In genomic region chr5:23352437-23352836, GRCh38 we compare ENCODE assay signal across 10 cellular contexts.
DNase-seq lines count a peak whose midpoint lies in the region; ATAC-seq and TF ChIP-seq lines count a peak whose summit lies in the region.
"Had no signal": no experiment of that assay in that cellular context is flagged by ENCODE, and none has a peak within 500 bp of the region (broad histone marks: within the 10 kb centered on the region; RNA-seq: fewer than 3 reads in every experiment).

No MANE protein-coding gene starts in this region.

- H3K4me2 ChIP-seq in OCI-LY7 (ENCODE audit: low read length) = no peak overlapping the region

- CTCF ChIA-PET in OCI-LY7 (lab: Charles Lee; ENCODE audit: unreplicated experiment) = no interaction called here

- no TSS peak for BruUV-seq in OCI-LY7 (replicated peaks; lab: Mats Ljungman, UMichigan)

- POLR2A ChIA-PET in OCI-LY7 (lab: Charles Lee) = interaction anchor here (0.7 kb wide), 1 partner anchor 237 kb away, joined by 3 read pairs; no protein-coding TSS in a partner anchor

- no peaks in the 10 kb centered on the region for H3K79me2 ChIP-seq in OCI-LY7 (ENCODE audit: insufficient read depth, low read depth, low read length)

- no peaks in the 10 kb centered on the region for H3K36me3 ChIP-seq in OCI-LY7 (ENCODE audit: insufficient read depth, low read length)
- H3K36me3 ChIP-seq: pancreas had no signal

- H3K9me2 ChIP-seq in OCI-LY7 (ENCODE audit: insufficient read depth, low read length) = no peaks in the 10 kb centered on the region

- no peak overlapping the region for H3K27ac ChIP-seq in OCI-LY7 (ENCODE audit: low read depth, low read length, poor library complexity, severe bottlenecking)
- H3K27ac ChIP-seq: pancreas had no signal

- no peak overlapping the region for H2AFZ ChIP-seq in OCI-LY7 (ENCODE audit: low read length)

- 0 out of 2 replicates have a peak, but pooled peaks cover 5% of the 10 kb centered on the region for H3K9me3 ChIP-seq in OCI-LY7 (ENCODE audit: low read length)
- H3K9me3 ChIP-seq: pancreas had no signal

- no peak overlapping the region for H3K4me3 ChIP-seq in OCI-LY7 (ENCODE audit: low read depth, low read length, poor library complexity, severe bottlenecking)
- H3K4me3 ChIP-seq: pancreas had no signal

- no peak for ATAC-seq in HG03342 (IDR thresholded peaks at IDR 0.05; ENCODE audit: unreplicated experiment)

- intact Hi-C loops in OCI-LY7 (cut with micrococcal nuclease; ENCODE audit: unreplicated experiment) = no loop called here

- no peak for TF ChIP-seq CTCF in OCI-LY7 (conservative IDR thresholded peaks at IDR 0.05; ENCODE audit: low read length)

- no peaks in the 10 kb centered on the region for H4K20me1 ChIP-seq in OCI-LY7 (ENCODE audit: insufficient read depth, low read length)

- H3K4me1 ChIP-seq in OCI-LY7 (ENCODE audit: insufficient read depth, low read length, poor library complexity, severe bottlenecking) = no peaks in the 10 kb centered on the region
- H3K4me1 ChIP-seq: pancreas had no signal

- peak; percentile 14 for DNase-seq in NCI-H82 (lab: John Stamatoyannopoulos, UW)
- DNase-seq in NCI-H82 treated with DMSO at 0.1 percent for 48 hours (lab: John Stamatoyannopoulos, UW; ENCODE audit: unreplicated experiment) = no peak
- peak; percentile 58 for DNase-seq in NOMO-1 treated with dmso at 0.1 percent for 144 hours (lab: John Stamatoyannopoulos, UW; ENCODE audit: unreplicated experiment)
- DNase-seq in ecto neural progenitor cell (ENCODE audit: low spot score) = peak; percentile 46
- peak; percentile 30 for DNase-seq in renal cortical epithelial cell (ENCODE audit: low read depth)
- DNase-seq in OCI-LY7 (ENCODE audit: low spot score) = no peak
- DNase-seq in NK-92 (lab: John Stamatoyannopoulos, UW; ENCODE audit: unreplicated experiment) = no peak
- DNase-seq: effector CD4-positive, alpha-beta T cell; pancreas had no signal

Comparison
In these comparisons a context has a peak if more than half of its experiments do, and no peak if none do; other contexts are left out.
1. DNase-seq: peak in NCI-H82 (single experiment), NOMO-1 treated with dmso at 0.1 percent for 144 hours (single experiment), ecto neural progenitor cell (single experiment) and renal cortical epithelial cell (single experiment); none in NCI-H82 treated with DMSO at 0.1 percent for 48 hours (single experiment), OCI-LY7 (single experiment) and NK-92 (single experiment).